8 cellular contexts compared by ENCODE assay signal in genomic region chr17:28553000-28553505, GRCh38. TPM values are rescaled to one million over a fixed set of nuclear protein-coding genes. Genes with fewer than 3 reads are reported as not detected.
DNase-seq lines count a peak whose midpoint lies in the region; ATAC-seq and TF ChIP-seq lines count a peak whose summit lies in the region.

No MANE protein-coding gene starts in this region.

- no peaks in the 10 kb centered on the region for H3K9me3 Mint-ChIP-seq in T-helper 2 cell treated with Interferon-gamma antibody and Interleukin-4, amounts not matched to agents 5 μg/mL and 100 μg/mL, for 36 hours
- H3K9me3 Mint-ChIP-seq in WTC11, result no peaks in the 10 kb centered on the region
- no peaks in the 10 kb centered on the region for H3K9me3 Mint-ChIP-seq in stimulated activated effector memory CD8-positive, alpha-beta T cell treated with anti-CD3 and anti-CD28 coated beads, Interleukin-12 subunit alpha, Interleukin-12 subunit beta, amount 100 ng/mL, for 72 hours

- H3K4me3 ChIP-seq in iPS-18a (ENCODE audit: low read length), result peak overlapping the region; percentile 75

- peaks cover 41% of the 10 kb centered on the region for H3K36me3 ChIP-seq in iPS-18a (ENCODE audit: control insufficient read depth, low read depth, low read length)

- H3K4me1 Mint-ChIP-seq in T-helper 2 cell treated with Interferon-gamma antibody and Interleukin-4, amounts not matched to agents 5 μg/mL and 100 μg/mL, for 36 hours (ENCODE audit: low read depth), result peaks cover 47% of the 10 kb centered on the region
- peaks cover 18% of the 10 kb centered on the region for H3K4me1 Mint-ChIP-seq in WTC11
- H3K4me1 Mint-ChIP-seq in stimulated activated effector memory CD8-positive, alpha-beta T cell treated with anti-CD3 and anti-CD28 coated beads, Interleukin-12 subunit alpha, Interleukin-12 subunit beta, amount 100 ng/mL, for 72 hours, result peaks cover 64% of the 10 kb centered on the region

- no peak for DNase-seq in T-helper 2 cell treated with Interferon-gamma antibody and Interleukin-4, amounts not matched to agents 5 μg/mL and 100 μg/mL, for 36 hours (ENCODE audit: low spot score)
- DNase-seq in T-helper 2 cell, result no peak
- DNase-seq in WTC11 (ENCODE audit: low spot score), result no peak
- no peak for DNase-seq in stimulated activated effector memory CD8-positive, alpha-beta T cell treated with anti-CD3 and anti-CD28 coated beads, Interleukin-12 subunit alpha, Interleukin-12 subunit beta, amount 100 ng/mL, for 72 hours (ENCODE audit: low spot score in 2 of 2)
- DNase-seq in SHP77 (lab: John Stamatoyannopoulos, UW), result no peak
- no peak for DNase-seq in DMS 273 treated with DMSO at 0.1 percent for 48 hours (lab: John Stamatoyannopoulos, UW)

- peaks cover 44% of the 10 kb centered on the region for H3K36me3 Mint-ChIP-seq in T-helper 2 cell treated with Interferon-gamma antibody and Interleukin-4, amounts not matched to agents 5 μg/mL and 100 μg/mL, for 36 hours (ENCODE audit: low read depth)
- H3K36me3 Mint-ChIP-seq in WTC11, result peaks cover 38% of the 10 kb centered on the region
- H3K36me3 Mint-ChIP-seq in stimulated activated effector memory CD8-positive, alpha-beta T cell treated with anti-CD3 and anti-CD28 coated beads, Interleukin-12 subunit alpha, Interleukin-12 subunit beta, amount 100 ng/mL, for 72 hours, result peaks cover 66% of the 10 kb centered on the region

- no peak for TF ChIP-seq CTCF in WTC11 (IDR thresholded peaks at IDR 0.05)

- H3K9me3 ChIP-seq in iPS-18a (ENCODE audit: control insufficient read depth, low read depth, low read length), result no peaks in the 10 kb centered on the region

- no peak overlapping the region for H3K27ac ChIP-seq in iPS-18a (ENCODE audit: low read length)

- no peaks in the 10 kb centered on the region for H3K27me3 Mint-ChIP-seq in T-helper 2 cell treated with Interferon-gamma antibody and Interleukin-4, amounts not matched to agents 5 μg/mL and 100 μg/mL, for 36 hours (ENCODE audit: low read depth)
- no peaks in the 10 kb centered on the region for H3K27me3 Mint-ChIP-seq in WTC11 (ENCODE audit: low read depth)

- POLR2A ChIA-PET in WTC11 (lab: Charles Lee), result interaction anchor here (0.7 to 1.2 kb wide), 2 partner anchors 18 to 24 kb away, joined by 4 to 8 read pairs; partner anchors contain the start of genes ALDOC and PIGS

- H3K4me3 Mint-ChIP-seq in T-helper 2 cell treated with Interferon-gamma antibody and Interleukin-4, amounts not matched to agents 5 μg/mL and 100 μg/mL, for 36 hours, result peak overlapping the region; percentile 81
- H3K4me3 Mint-ChIP-seq in WTC11, result peak overlapping the region; percentile 97
- peak overlapping the region; percentile 98 for H3K4me3 Mint-ChIP-seq in stimulated activated effector memory CD8-positive, alpha-beta T cell treated with anti-CD3 and anti-CD28 coated beads, Interleukin-12 subunit alpha, Interleukin-12 subunit beta, amount 100 ng/mL, for 72 hours

- H3K4me1 ChIP-seq in iPS-18a (ENCODE audit: control insufficient read depth, low read depth, low read length), result peaks cover 11% of the 10 kb centered on the region

- H3K27ac Mint-ChIP-seq in T-helper 2 cell treated with Interferon-gamma antibody and Interleukin-4, amounts not matched to agents 5 μg/mL and 100 μg/mL, for 36 hours, result peak overlapping the region; percentile 77
- peak overlapping the region; percentile 42 for H3K27ac Mint-ChIP-seq in WTC11
- H3K27ac Mint-ChIP-seq in stimulated activated effector memory CD8-positive, alpha-beta T cell treated with anti-CD3 and anti-CD28 coated beads, Interleukin-12 subunit alpha, Interleukin-12 subunit beta, amount 100 ng/mL, for 72 hours, result peak overlapping the region; percentile 63

- H3K9ac ChIP-seq in iPS-18a (ENCODE audit: low read length), result no peak overlapping the region

- no peaks in the 10 kb centered on the region for H3K27me3 ChIP-seq in iPS-18a (ENCODE audit: control insufficient read depth, insufficient read depth, low read length)

- CTCF ChIA-PET in WTC11 (lab: Charles Lee), result interaction anchor here (0.5 to 1.5 kb wide), 4 partner anchors 13 to 94 kb away, joined by 3 to 7 read pairs (median 4); no protein-coding TSS in a partner anchor

- no peak for ATAC-seq in WTC11
- ATAC-seq in stimulated activated effector memory CD8-positive, alpha-beta T cell treated with anti-CD3 and anti-CD28 coated beads, Interleukin-12 subunit alpha, Interleukin-12 subunit beta, amount 100 ng/mL, for 72 hours, result no peak
- ATAC-seq in HG03354 (IDR thresholded peaks at IDR 0.05; ENCODE audit: poor library complexity, severe bottlenecking, unreplicated experiment), result no peak

TF ChIP-seq in WTC11, 78 proteins besides CTCF, POLR2A, EP300 and RAD21:
- TF ChIP-seq ATF1 (CRISPR knock-in tag; IDR thresholded peaks at IDR 0.05) (no peak), PRDM15 (CRISPR knock-in tag; IDR thresholded peaks at IDR 0.05) (no peak), FOXJ3 (CRISPR knock-in tag; IDR thresholded peaks at IDR 0.05; ENCODE audit: borderline replicate concordance) (no peak), FOXK1 (CRISPR knock-in tag; IDR thresholded peaks at IDR 0.05) (no peak), FOXP4 (CRISPR knock-in tag; IDR thresholded peaks at IDR 0.05) (no peak)

RNA-seq across cellular contexts. Expression of gene UNC119, which starts 0.6 kb away (rescaled TPM):
- 53.3 to 59.6 TPM (median 54.6 TPM) in 3 replicates for total RNA-seq in WTC11 (2021)

RNA-seq across cellular contexts. Expression of gene PIGS, which starts 18.3 kb away (rescaled TPM):
- total RNA-seq in WTC11 (2021), result 50.6 to 55.0 TPM (median 54.6 TPM) in 3 replicates

RNA-seq across cellular contexts. Expression of gene ALDOC, which starts 23.6 kb away (rescaled TPM):
- total RNA-seq in WTC11 (2021), result 73.5 to 95.7 TPM (median 94.2 TPM) in 3 replicates

RNA-seq across cellular contexts. Expression of gene SPAG5, which starts 45.8 kb away (rescaled TPM):
- 120 to 146 TPM (median 125 TPM) in 3 replicates for total RNA-seq in WTC11 (2021)

RNA-seq across cellular contexts. Expression of gene FOXN1, which starts 46.9 kb away (rescaled TPM):
- total RNA-seq in WTC11 (2021), result not detected in 3 replicates
